In genomic region chr3:14491396-14492190, GRCh38 we compare ENCODE assay signal across 20 cellular contexts. TPM values are rescaled to one million over a fixed set of nuclear protein-coding genes. Genes with fewer than 3 reads are reported as not detected.
DNase-seq lines count a peak whose midpoint lies in the region; ATAC-seq, FAIRE-seq and TF ChIP-seq lines count a peak whose summit lies in the region.
"Had no signal": no experiment of that assay in that cellular context is flagged by ENCODE, and none has a peak within 500 bp of the region (broad histone marks: within the 10 kb centered on the region; RNA-seq: fewer than 3 reads in every experiment).

No MANE protein-coding gene starts in this region.

- POLR2A ChIA-PET in A549 (lab: Yijun Ruan, JAX) = no interaction called here
- POLR2A ChIA-PET in PC-9 (lab: Charles Lee; ENCODE audit: unreplicated experiment) = no interaction called here

- no peak overlapping the region for H3K27ac Mint-ChIP-seq in glutamatergic neuron (ENCODE audit: unreplicated experiment)

- H3K4me1 ChIP-seq in A549 = peaks cover 11% of the 10 kb centered on the region; the same call in 2 of the 3 replicates
- peaks cover 17% of the 10 kb centered on the region for H3K4me1 ChIP-seq in PC-9 (replicated peaks; ENCODE audit: insufficient read depth)

- no peak overlapping the region for H3K4me3 ChIP-seq in A549
- H3K4me3 ChIP-seq in PC-9 = no peak overlapping the region

- no peaks in the 10 kb centered on the region for H3K9me3 ChIP-seq in A549
- H3K9me3 ChIP-seq in PC-9 (ENCODE audit: insufficient read depth, low read depth) = no peaks in the 10 kb centered on the region
- H3K9me3 ChIP-seq: Caco-2 had no signal

- WGBS in A549 (ENCODE audit: missing lambda C conversion rate) = 92% methylated on average over 15 of the region's 17 CpGs

- H3K36me3 Mint-ChIP-seq in glutamatergic neuron (ENCODE audit: unreplicated experiment) = no peaks in the 10 kb centered on the region

- no peaks in the 10 kb centered on the region for H3K27me3 ChIP-seq in PC-9 (ENCODE audit: insufficient read depth, low read depth)

- H3K4me1 Mint-ChIP-seq in glutamatergic neuron (ENCODE audit: low read depth, unreplicated experiment) = no peaks in the 10 kb centered on the region

- no peak for TF ChIP-seq EP300 in A549 (IDR thresholded peaks at IDR 0.05)

- DNase-seq in A549 (ENCODE audit: low read depth in 1 of 2, low spot score in 1 of 2) (no peak), PC-9 (no peak), glutamatergic neuron (peak; percentile 10), posterior vena cava (ENCODE audit: low spot score) (peak; percentile 52), OCI-M1 (lab: John Stamatoyannopoulos, UW) (no peak)
- DNase-seq: AML-193, Caco-2, DMS53, NCI-H1092 treated with DMSO at 0.1 percent for 48 hours, NCI-H1694 treated with DMSO at 0.1 percent for 48 hours, NCI-H748 treated with DMSO at 0.1 percent for 48 hours had no signal

- BruUV-seq in PC-9 (replicated peaks; lab: Mats Ljungman, UMichigan) = no TSS peak

- peaks cover 29% of the 10 kb centered on the region for H3F3A ChIP-seq in PC-9 (ENCODE audit: insufficient read depth, low read depth)

- H3K4me2 ChIP-seq in A549 = no peak overlapping the region
- H3K4me2 ChIP-seq in PC-9 = peak overlapping the region; percentile 42
- H3K4me2 ChIP-seq: KMS-11 had no signal

- CTCF ChIA-PET in A549 (lab: Yijun Ruan, JAX) (no interaction called here), PC-9 (lab: Charles Lee) (interaction anchor here (0.5 kb wide), 1 partner anchor 9 kb away, joined by 4 read pairs; no protein-coding TSS in a partner anchor)

- no peaks in the 10 kb centered on the region for H3K9me2 ChIP-seq in PC-9 (ENCODE audit: insufficient read depth)

- TF ChIP-seq RAD21 in A549 (conservative IDR thresholded peaks at IDR 0.05 in 1 of 2, IDR thresholded peaks at IDR 0.05 in 1 of 2) = no peak

- H4K20me1 ChIP-seq in PC-9 (ENCODE audit: insufficient read depth) = no peaks in the 10 kb centered on the region

- H3K27me3 Mint-ChIP-seq in glutamatergic neuron (ENCODE audit: unreplicated experiment) = peaks cover 2% of the 10 kb centered on the region

- TF ChIP-seq CTCF in A549 (IDR thresholded peaks at IDR 0.05) (no peak), PC-9 (conservative IDR thresholded peaks at IDR 0.05) (no peak), glutamatergic neuron (IDR thresholded peaks at IDR 0.05; ENCODE audit: partially characterized antibody, unreplicated experiment) (no peak)

- no peak overlapping the region for H2AFZ ChIP-seq in PC-9

- TF ChIP-seq POLR2A in A549 (IDR thresholded peaks at IDR 0.05; ENCODE audit: low read length) = no peak

- ATAC-seq in A549 (peak in 1 of 2 experiments; percentile 17; a peak in 3 of 6 replicates), HG03342 (IDR thresholded peaks at IDR 0.05; ENCODE audit: unreplicated experiment) (no peak), HG03520 (IDR thresholded peaks at IDR 0.05; ENCODE audit: unreplicated experiment) (no peak), GM21786 (IDR thresholded peaks at IDR 0.05; ENCODE audit: unreplicated experiment) (no peak)
- ATAC-seq: HCT116 had no signal

- H3K9me3 Mint-ChIP-seq in glutamatergic neuron (ENCODE audit: unreplicated experiment) = no peaks in the 10 kb centered on the region

- H3K4me3 Mint-ChIP-seq in glutamatergic neuron (ENCODE audit: unreplicated experiment) = no peak overlapping the region

- peaks cover 8% of the 10 kb centered on the region; the same call in 1 of the 2 replicates for H3K36me3 ChIP-seq in PC-9 (ENCODE audit: low read depth)

- no peaks in the 10 kb centered on the region for H3K79me2 ChIP-seq in PC-9 (ENCODE audit: low read depth)

- intact Hi-C loops in PC-9 (cut with micrococcal nuclease; ENCODE audit: unreplicated experiment) = no loop called here
- intact Hi-C loops in posterior vena cava (cut with DNase I) = no loop called here

- H3K27ac ChIP-seq in A549 (0 out of 6 replicates have a peak overlapping the region, but pooled peaks of 1 of the 2 experiments have one; percentile 24), PC-9 (peak overlapping the region; percentile 72)
- H3K27ac ChIP-seq: HL-60, KMS-11 had no signal

- FAIRE-seq in A549 (lab: Jason Lieb, UNC) = no peak
- FAIRE-seq: GM12891, RCC 7860 had no signal

TF ChIP-seq in A549, 52 proteins besides CTCF, POLR2A, EP300 and RAD21:
- TF ChIP-seq ZFP36 (IDR thresholded peaks at IDR 0.05; ENCODE audit: borderline replicate concordance, partially characterized antibody) = peak; percentile 38
- no peak for TF ChIP-seq ZC3H11A (IDR thresholded peaks at IDR 0.05)
TF ChIP-seq in A549: peak in this region for 1.

RNA-seq across cellular contexts. Expression of gene GRIP2, which starts 48.5 kb away (rescaled TPM):
- 0.56 and 0.70 TPM in 2 replicates for polyA plus RNA-seq in A549 (2011; rRNA removed)
- 0.45 and 0.74 TPM in 2 replicates for polyA plus RNA-seq in A549 (2012; cell fraction: cytosol; rRNA removed)
- 3.3 and 3.5 TPM in 2 replicates for polyA plus RNA-seq in A549 (2012; cell fraction: nucleus; rRNA removed)
- polyA plus RNA-seq in A549 (2017; fragmentation: RNase III; extraction: RNeasy Plus Mini Kit Qiagen cat#74134 plus additional on column Dnase treatment) = 1.2 to 1.6 TPM (median 1.5 TPM) in 3 replicates
- polyA minus RNA-seq in A549 (2011; rRNA and poly(A)+ RNA removed) = 0.50 and 0.58 TPM in 2 replicates
- total RNA-seq in PC-9 (2021) = not detected in 2 replicates
- total RNA-seq in glutamatergic neuron (ENCODE audit: unreplicated experiment) = 0.34 TPM
- 1 to 10 TPM; 3.7 to 3.9 TPM for total RNA-seq in posterior vena cava
- total RNA-seq: MCF 10A had no signal

Comparison
In these comparisons a context has a peak if more than half of its experiments do, and no peak if none do; other contexts are left out.
1. DNase-seq: peak in glutamatergic neuron (single experiment) and posterior vena cava (single experiment); none in A549 (0 of 2), PC-9 (0 of 2) and OCI-M1 (single experiment).